Comparison of ENCODE assay signal across 2 cellular contexts in the genomic region with DNA sequence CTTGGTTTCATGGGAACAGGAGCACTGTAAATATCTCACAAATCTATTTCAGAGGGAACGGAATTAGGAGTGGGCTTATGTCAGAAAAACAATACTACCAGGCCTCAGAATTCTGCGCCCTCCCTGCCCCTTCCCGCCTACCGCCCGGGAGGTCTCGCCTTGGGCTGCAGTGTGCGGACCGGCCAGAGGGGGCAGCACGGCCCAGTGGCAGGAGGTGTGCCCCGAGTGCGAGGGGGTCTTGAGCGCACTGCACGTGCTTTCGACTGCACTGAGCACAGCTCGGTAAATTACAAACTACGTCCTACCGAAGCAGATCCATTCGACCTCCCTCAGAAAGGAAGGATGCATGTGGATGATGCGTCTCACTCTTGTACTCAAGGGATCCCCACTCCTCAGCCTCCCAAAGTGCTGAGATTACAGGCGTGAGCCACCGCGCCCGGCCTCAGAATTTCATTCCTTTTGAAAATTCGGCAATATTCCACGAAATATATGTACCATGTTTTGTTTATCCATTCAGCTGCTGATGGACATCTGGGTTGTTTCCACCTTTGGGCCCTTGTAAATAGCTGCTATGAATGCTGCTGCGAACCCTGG.
TF ChIP-seq lines count a peak whose summit lies in the region.

No MANE protein-coding gene starts in this region.

TF ChIP-seq in SK-N-SH, 30 proteins besides CTCF, POLR2A, EP300 and RAD21 (continued from another document):
- TF ChIP-seq, protein P1, sequence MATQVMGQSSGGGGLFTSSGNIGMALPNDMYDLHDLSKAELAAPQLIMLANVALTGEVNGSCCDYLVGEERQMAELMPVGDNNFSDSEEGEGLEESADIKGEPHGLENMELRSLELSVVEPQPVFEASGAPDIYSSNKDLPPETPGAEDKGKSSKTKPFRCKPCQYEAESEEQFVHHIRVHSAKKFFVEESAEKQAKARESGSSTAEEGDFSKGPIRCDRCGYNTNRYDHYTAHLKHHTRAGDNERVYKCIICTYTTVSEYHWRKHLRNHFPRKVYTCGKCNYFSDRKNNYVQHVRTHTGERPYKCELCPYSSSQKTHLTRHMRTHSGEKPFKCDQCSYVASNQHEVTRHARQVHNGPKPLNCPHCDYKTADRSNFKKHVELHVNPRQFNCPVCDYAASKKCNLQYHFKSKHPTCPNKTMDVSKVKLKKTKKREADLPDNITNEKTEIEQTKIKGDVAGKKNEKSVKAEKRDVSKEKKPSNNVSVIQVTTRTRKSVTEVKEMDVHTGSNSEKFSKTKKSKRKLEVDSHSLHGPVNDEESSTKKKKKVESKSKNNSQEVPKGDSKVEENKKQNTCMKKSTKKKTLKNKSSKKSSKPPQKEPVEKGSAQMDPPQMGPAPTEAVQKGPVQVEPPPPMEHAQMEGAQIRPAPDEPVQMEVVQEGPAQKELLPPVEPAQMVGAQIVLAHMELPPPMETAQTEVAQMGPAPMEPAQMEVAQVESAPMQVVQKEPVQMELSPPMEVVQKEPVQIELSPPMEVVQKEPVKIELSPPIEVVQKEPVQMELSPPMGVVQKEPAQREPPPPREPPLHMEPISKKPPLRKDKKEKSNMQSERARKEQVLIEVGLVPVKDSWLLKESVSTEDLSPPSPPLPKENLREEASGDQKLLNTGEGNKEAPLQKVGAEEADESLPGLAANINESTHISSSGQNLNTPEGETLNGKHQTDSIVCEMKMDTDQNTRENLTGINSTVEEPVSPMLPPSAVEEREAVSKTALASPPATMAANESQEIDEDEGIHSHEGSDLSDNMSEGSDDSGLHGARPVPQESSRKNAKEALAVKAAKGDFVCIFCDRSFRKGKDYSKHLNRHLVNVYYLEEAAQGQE (IDR thresholded peaks at IDR 0.05; ENCODE audit: low read depth, low read length) = no peak
- TF ChIP-seq TEAD4 (IDR thresholded peaks at IDR 0.05; ENCODE audit: borderline replicate concordance, insufficient read depth) (no peak), SMC3 (IDR thresholded peaks at IDR 0.05; ENCODE audit: low read depth, low read length) (no peak), ELF1 (IDR thresholded peaks at IDR 0.05) (no peak)

TF ChIP-seq in SK-N-SH treated with all-trans-retinoic acid at 6 μM for 48 hours, 23 proteins besides CTCF, POLR2A, EP300 and RAD21 (continued from another document):
- TF ChIP-seq, protein P2, sequence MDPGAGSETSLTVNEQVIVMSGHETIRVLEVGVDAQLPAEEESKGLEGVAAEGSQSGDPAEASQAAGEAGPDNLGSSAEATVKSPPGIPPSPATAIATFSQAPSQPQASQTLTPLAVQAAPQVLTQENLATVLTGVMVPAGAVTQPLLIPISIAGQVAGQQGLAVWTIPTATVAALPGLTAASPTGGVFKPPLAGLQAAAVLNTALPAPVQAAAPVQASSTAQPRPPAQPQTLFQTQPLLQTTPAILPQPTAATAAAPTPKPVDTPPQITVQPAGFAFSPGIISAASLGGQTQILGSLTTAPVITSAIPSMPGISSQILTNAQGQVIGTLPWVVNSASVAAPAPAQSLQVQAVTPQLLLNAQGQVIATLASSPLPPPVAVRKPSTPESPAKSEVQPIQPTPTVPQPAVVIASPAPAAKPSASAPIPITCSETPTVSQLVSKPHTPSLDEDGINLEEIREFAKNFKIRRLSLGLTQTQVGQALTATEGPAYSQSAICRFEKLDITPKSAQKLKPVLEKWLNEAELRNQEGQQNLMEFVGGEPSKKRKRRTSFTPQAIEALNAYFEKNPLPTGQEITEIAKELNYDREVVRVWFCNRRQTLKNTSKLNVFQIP (CRISPR knock-in tag; IDR thresholded peaks at IDR 0.05; ENCODE audit: borderline replicate concordance, low read depth) = no peak
- TF ChIP-seq, protein P3, sequence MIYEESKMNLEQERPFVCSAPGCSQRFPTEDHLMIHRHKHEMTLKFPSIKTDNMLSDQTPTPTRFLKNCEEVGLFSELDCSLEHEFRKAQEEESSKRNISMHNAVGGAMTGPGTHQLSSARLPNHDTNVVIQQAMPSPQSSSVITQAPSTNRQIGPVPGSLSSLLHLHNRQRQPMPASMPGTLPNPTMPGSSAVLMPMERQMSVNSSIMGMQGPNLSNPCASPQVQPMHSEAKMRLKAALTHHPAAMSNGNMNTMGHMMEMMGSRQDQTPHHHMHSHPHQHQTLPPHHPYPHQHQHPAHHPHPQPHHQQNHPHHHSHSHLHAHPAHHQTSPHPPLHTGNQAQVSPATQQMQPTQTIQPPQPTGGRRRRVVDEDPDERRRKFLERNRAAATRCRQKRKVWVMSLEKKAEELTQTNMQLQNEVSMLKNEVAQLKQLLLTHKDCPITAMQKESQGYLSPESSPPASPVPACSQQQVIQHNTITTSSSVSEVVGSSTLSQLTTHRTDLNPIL (CRISPR knock-in tag; IDR thresholded peaks at IDR 0.05; ENCODE audit: low read depth) = no peak
- TF ChIP-seq TCF4 (CRISPR knock-in tag; IDR thresholded peaks at IDR 0.05; ENCODE audit: borderline replicate concordance) = no peak
- TF ChIP-seq OSR1 (CRISPR knock-in tag; IDR thresholded peaks at IDR 0.05) = no peak
- TF ChIP-seq, protein P4, sequence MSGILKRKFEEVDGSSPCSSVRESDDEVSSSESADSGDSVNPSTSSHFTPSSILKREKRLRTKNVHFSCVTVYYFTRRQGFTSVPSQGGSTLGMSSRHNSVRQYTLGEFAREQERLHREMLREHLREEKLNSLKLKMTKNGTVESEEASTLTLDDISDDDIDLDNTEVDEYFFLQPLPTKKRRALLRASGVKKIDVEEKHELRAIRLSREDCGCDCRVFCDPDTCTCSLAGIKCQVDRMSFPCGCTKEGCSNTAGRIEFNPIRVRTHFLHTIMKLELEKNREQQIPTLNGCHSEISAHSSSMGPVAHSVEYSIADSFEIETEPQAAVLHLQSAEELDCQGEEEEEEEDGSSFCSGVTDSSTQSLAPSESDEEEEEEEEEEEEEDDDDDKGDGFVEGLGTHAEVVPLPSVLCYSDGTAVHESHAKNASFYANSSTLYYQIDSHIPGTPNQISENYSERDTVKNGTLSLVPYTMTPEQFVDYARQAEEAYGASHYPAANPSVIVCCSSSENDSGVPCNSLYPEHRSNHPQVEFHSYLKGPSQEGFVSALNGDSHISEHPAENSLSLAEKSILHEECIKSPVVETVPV (CRISPR knock-in tag; IDR thresholded peaks at IDR 0.05) = no peak
- TF ChIP-seq BACH2 (CRISPR knock-in tag; IDR thresholded peaks at IDR 0.05; ENCODE audit: borderline replicate concordance) = no peak
- no peak for TF ChIP-seq ZFP3 (CRISPR knock-in tag; IDR thresholded peaks at IDR 0.05)
- no peak for TF ChIP-seq TOX (CRISPR knock-in tag; IDR thresholded peaks at IDR 0.05; ENCODE audit: borderline replicate concordance)
